Comparison of ENCODE assay signal across 8 cellular contexts in the genomic region with DNA sequence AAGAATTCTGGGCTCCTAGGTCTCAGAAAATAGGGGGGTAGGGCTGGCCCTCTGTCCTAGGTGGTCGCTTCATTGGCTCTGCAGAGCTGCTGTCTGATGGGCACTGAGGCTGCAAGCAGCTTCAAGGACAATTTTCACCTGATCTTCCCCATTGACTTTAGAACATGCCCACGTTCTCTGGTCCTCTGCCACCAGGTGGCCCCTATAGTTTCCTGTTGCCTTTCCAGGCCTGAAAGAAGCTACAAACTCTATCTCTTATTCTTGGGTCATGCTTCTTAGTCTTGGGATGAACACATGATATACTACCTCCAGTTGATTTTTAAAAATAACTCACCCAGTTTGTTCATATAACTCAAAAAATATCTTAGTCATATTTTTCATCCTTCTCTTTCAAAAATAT. TPM values are rescaled to one million over a fixed set of nuclear protein-coding genes. Genes with fewer than 3 reads are reported as not detected.
DNase-seq lines count a peak whose midpoint lies in the region; ATAC-seq, FAIRE-seq and TF ChIP-seq lines count a peak whose summit lies in the region.

No MANE protein-coding gene starts in this region.

- H2AFZ ChIP-seq in PC-9 (no peak overlapping the region), GM12878 (ENCODE audit: control insufficient read depth, low read depth, low read length) (no peak overlapping the region)

- ATAC-seq in CD8-positive, alpha-beta T cell, result peak; percentile 57
- ATAC-seq in GM12878 (peak; percentile 81), GM21381 (IDR thresholded peaks at IDR 0.05; ENCODE audit: unreplicated experiment) (no peak)

- in situ Hi-C loops in GM12878 (cut with MboI), result loop anchor here (10.0 kb wide), 1 partner anchor 329 kb away; no protein-coding TSS in a partner anchor

- no peak overlapping the region for H3K4me3 ChIP-seq in CD8-positive, alpha-beta T cell (ENCODE audit: low read depth, low read length)
- H3K4me3 ChIP-seq in PC-9, result no peak overlapping the region
- H3K4me3 ChIP-seq in GM12878, result no peak overlapping the region
- no peak overlapping the region for H3K4me3 ChIP-seq in mesendoderm (ENCODE audit: low read length)

- peak; percentile 59 for TF ChIP-seq RAD21 in GM12878 (IDR thresholded peaks at IDR 0.05; ENCODE audit: insufficient read depth, low read depth, low read length)

- WGBS in GM12878 (ENCODE audit: insufficient coverage, insufficient replicate concordance, low lambda C conversion rate, missing lambda C conversion rate), result 0% methylated on average over 2 of the region's 2 CpGs
- no CpG with 5 or more reads among the region's 2 CpGs for WGBS in mesendoderm (ENCODE audit: extremely low coverage, insufficient coverage, low lambda C conversion rate)

- H3K18ac ChIP-seq in mesendoderm (ENCODE audit: low read length), result no peak overlapping the region

- H2BK15ac ChIP-seq in mesendoderm (replicated peaks; ENCODE audit: low read depth), result no peak overlapping the region

- H3K27me3 ChIP-seq in CD8-positive, alpha-beta T cell (ENCODE audit: insufficient read depth, low read length), result no peaks in the 10 kb centered on the region
- no peaks in the 10 kb centered on the region for H3K27me3 ChIP-seq in PC-9 (ENCODE audit: insufficient read depth, low read depth)
- H3K27me3 ChIP-seq in GM12878 (replicated peaks in 1 of 2; ENCODE audit: control insufficient read depth in 2 of 2, insufficient read depth in 2 of 2, low read length in 1 of 2), result no peaks in the 10 kb centered on the region
- H3K27me3 ChIP-seq in mesendoderm (ENCODE audit: insufficient read depth, low read length, poor library complexity), result no peaks in the 10 kb centered on the region

- H3K27ac Mint-ChIP-seq in CD8-positive, alpha-beta T cell, result no peak overlapping the region

- H4K8ac ChIP-seq in mesendoderm (ENCODE audit: low read depth, low read length), result no peak overlapping the region

- H3F3A ChIP-seq in PC-9 (ENCODE audit: insufficient read depth, low read depth), result no peaks in the 10 kb centered on the region

- SMC1A ChIA-PET in GM12878 (lab: Charles Lee; ENCODE audit: uncharacterized antibody, unreplicated experiment), result interaction anchor here (0.6 to 1.5 kb wide), 3 partner anchors 310 to 326 kb away, joined by 3 read pairs; no protein-coding TSS in a partner anchor

- peak; percentile 86 for FAIRE-seq in GM12878 (lab: Jason Lieb, UNC)

- peaks cover 8% of the 10 kb centered on the region for H3K27me3 Mint-ChIP-seq in CD8-positive, alpha-beta T cell (ENCODE audit: low read depth)

- intact Hi-C loops in CD8-positive, alpha-beta T cell (cut with DNase I, micrococcal nuclease), result loop anchor here (2.0 to 5.0 kb wide), 3 partner anchors 61 to 851 kb away; a partner anchor contains a TSS
- intact Hi-C loops in PC-9 (cut with micrococcal nuclease; ENCODE audit: unreplicated experiment), result loop anchor here (5.0 kb wide), 1 partner anchor 326 kb away; no protein-coding TSS in a partner anchor
- intact Hi-C loops in GM12878 (cut with micrococcal nuclease; ENCODE audit: unreplicated experiment), result loop anchor here (2.0 to 10.0 kb wide), 2 partner anchors 329 to 849 kb away; no protein-coding TSS in a partner anchor

- CTCF ChIA-PET in CD8-positive, alpha-beta T cell (lab: Charles Lee), result interaction anchor here (0.8 to 1.7 kb wide), 10 partner anchors 8 to 326 kb away, joined by 3 to 10 read pairs (median 4); no protein-coding TSS in a partner anchor
- CTCF ChIA-PET in PC-9 (lab: Charles Lee) (interaction anchor here (1.0 kb wide), 1 partner anchor 326 kb away, joined by 4 read pairs; no protein-coding TSS in a partner anchor), GM12878 (lab: Yijun Ruan, JAX) (interaction anchor here (0.6 to 1.7 kb wide), 11 partner anchors 37 to 822 kb away, joined by 3 to 9 read pairs (median 3); no protein-coding TSS in a partner anchor)

- DNase-seq in CD8-positive, alpha-beta T cell, result peak in 6 of 7 experiments; percentile 3 to 44 (median 17)
- DNase-seq in H4 (ENCODE audit: low spot score) (peak; percentile 11), PC-9 (peak; percentile 18 to 47), GM12878 (ENCODE audit: low read depth, low spot score) (no peak), mesendoderm (peak; percentile 72), T1000 (lab: John Stamatoyannopoulos, UW) (no peak), NCI-H1092 (lab: John Stamatoyannopoulos, UW) (no peak)

- peaks cover 4% of the 10 kb centered on the region for H3K4me1 Mint-ChIP-seq in CD8-positive, alpha-beta T cell (ENCODE audit: low read depth)

- H3K9me3 ChIP-seq in CD8-positive, alpha-beta T cell (ENCODE audit: low read length), result no peaks in the 10 kb centered on the region
- H3K9me3 ChIP-seq in PC-9 (ENCODE audit: insufficient read depth, low read depth) (no peaks in the 10 kb centered on the region), GM12878 (replicated peaks; ENCODE audit: control insufficient read depth, insufficient read depth, low read length) (no peaks in the 10 kb centered on the region)

- no peaks in the 10 kb centered on the region for H3K36me3 ChIP-seq in CD8-positive, alpha-beta T cell (ENCODE audit: insufficient read depth, low read length)
- H3K36me3 ChIP-seq in PC-9 (ENCODE audit: low read depth), result no peaks in the 10 kb centered on the region
- H3K36me3 ChIP-seq in GM12878 (ENCODE audit: control insufficient read depth in 2 of 2, insufficient read depth in 2 of 2, low read length in 1 of 2), result no peaks in the 10 kb centered on the region
- H3K36me3 ChIP-seq in mesendoderm (ENCODE audit: control insufficient read depth, insufficient read depth, low read length), result no peaks in the 10 kb centered on the region

- no peak for TF ChIP-seq EP300 in GM12878 (IDR thresholded peaks at IDR 0.05; ENCODE audit: borderline replicate concordance in 1 of 2, control insufficient read depth in 1 of 2, low read depth in 2 of 2, low read length in 2 of 2)

- no peak overlapping the region for H3K4ac ChIP-seq in mesendoderm (ENCODE audit: low read depth, low read length)

- H4K20me1 ChIP-seq in PC-9 (ENCODE audit: insufficient read depth), result no peaks in the 10 kb centered on the region
- no peaks in the 10 kb centered on the region for H4K20me1 ChIP-seq in GM12878 (ENCODE audit: control insufficient read depth, insufficient read depth)

- no peaks in the 10 kb centered on the region for H3K36me3 Mint-ChIP-seq in CD8-positive, alpha-beta T cell

- RAD21 ChIA-PET in GM12878 (lab: Charles Lee; ENCODE audit: unreplicated experiment), result interaction anchor here (0.9 to 1.4 kb wide), 3 partner anchors 254 to 326 kb away, joined by 3 to 4 read pairs (median 3); no protein-coding TSS in a partner anchor

- no peaks in the 10 kb centered on the region for H3K79me1 ChIP-seq in mesendoderm (ENCODE audit: low read length)

- no peak overlapping the region for H3K4me2 ChIP-seq in PC-9
- no peak overlapping the region for H3K4me2 ChIP-seq in GM12878 (ENCODE audit: control insufficient read depth, insufficient read depth)
- H3K4me2 ChIP-seq in mesendoderm (ENCODE audit: low read length), result no peak overlapping the region

- no peak for TF ChIP-seq CTCF in CD8-positive, alpha-beta T cell (IDR thresholded peaks at IDR 0.05)
- TF ChIP-seq CTCF in PC-9 (conservative IDR thresholded peaks at IDR 0.05) (peak; percentile 72), GM12878 (IDR thresholded peaks at IDR 0.05 in 2 of 3, conservative IDR thresholded peaks at IDR 0.05 in 1 of 3; ENCODE audit: control insufficient read depth in 2 of 3, extremely low read depth in 1 of 3, insufficient read depth in 1 of 3, low read depth in 3 of 3, low read length in 3 of 3) (peak; percentile 49 to 59 (median 58); a peak in 5 of 6 replicates)

- H3K9ac ChIP-seq in GM12878 (ENCODE audit: control insufficient read depth, insufficient read depth, low read length) (no peak overlapping the region), mesendoderm (ENCODE audit: low read length) (no peak overlapping the region)

- no peak overlapping the region for H3K23ac ChIP-seq in mesendoderm (ENCODE audit: low read length)

- H3K9me3 Mint-ChIP-seq in CD8-positive, alpha-beta T cell, result no peaks in the 10 kb centered on the region

- H2BK120ac ChIP-seq in mesendoderm (ENCODE audit: low read depth, low read length), result no peak overlapping the region

- POLR2A ChIA-PET in CD8-positive, alpha-beta T cell (lab: Charles Lee), result no interaction called here
- POLR2A ChIA-PET in PC-9 (lab: Charles Lee; ENCODE audit: unreplicated experiment), result interaction anchor here (0.7 kb wide), 1 partner anchor 16 kb away, joined by 4 read pairs; no protein-coding TSS in a partner anchor
- POLR2A ChIA-PET in GM12878 (lab: Charles Lee), result no interaction called here

- no peak overlapping the region for H3K27ac ChIP-seq in CD8-positive, alpha-beta T cell (ENCODE audit: low read depth, low read length)
- H3K27ac ChIP-seq in PC-9 (no peak overlapping the region), GM12878 (ENCODE audit: control insufficient read depth, insufficient read depth) (no peak overlapping the region), mesendoderm (ENCODE audit: low read depth, low read length) (no peak overlapping the region)

- TF ChIP-seq POLR2A in GM12878 (IDR thresholded peaks at IDR 0.05; ENCODE audit: low read depth, low read length), result no peak

- BruUV-seq in PC-9 (replicated peaks; lab: Mats Ljungman, UMichigan) (no TSS peak), GM12878 (replicated peaks; lab: Mats Ljungman, UMichigan) (no TSS peak)

- no peaks in the 10 kb centered on the region for H3K4me1 ChIP-seq in CD8-positive, alpha-beta T cell (ENCODE audit: insufficient read depth, low read length)
- H3K4me1 ChIP-seq in PC-9 (replicated peaks; ENCODE audit: insufficient read depth), result no peaks in the 10 kb centered on the region
- H3K4me1 ChIP-seq in GM12878 (ENCODE audit: control insufficient read depth, insufficient read depth, low read length), result no peaks in the 10 kb centered on the region
- H3K4me1 ChIP-seq in mesendoderm (ENCODE audit: control insufficient read depth, low read depth, low read length), result no peaks in the 10 kb centered on the region

- no peak overlapping the region for H3K56ac ChIP-seq in mesendoderm (ENCODE audit: low read length)

- no peaks in the 10 kb centered on the region for H3K79me2 ChIP-seq in PC-9 (ENCODE audit: low read depth)
- H3K79me2 ChIP-seq in GM12878 (ENCODE audit: control insufficient read depth, insufficient read depth, low read length), result no peaks in the 10 kb centered on the region
- H3K79me2 ChIP-seq in mesendoderm (ENCODE audit: control insufficient read depth, insufficient read depth, low read length), result no peaks in the 10 kb centered on the region

- H3K4me3 Mint-ChIP-seq in CD8-positive, alpha-beta T cell, result no peak overlapping the region

- H3K9me2 ChIP-seq in PC-9 (ENCODE audit: insufficient read depth), result no peaks in the 10 kb centered on the region

- H4K5ac ChIP-seq in mesendoderm (ENCODE audit: low read length), result no peak overlapping the region

- H2AK5ac ChIP-seq in mesendoderm (ENCODE audit: low read length), result no peak overlapping the region

- no peak overlapping the region for H2BK5ac ChIP-seq in mesendoderm (ENCODE audit: low read length)

RNA-seq across cellular contexts. Expression of a gene that starts 26.3 kb away (rescaled TPM):
- not detected for total RNA-seq in CD8-positive, alpha-beta T cell
- total RNA-seq in H4 (2014; rRNA removed; shearing (Covaris generic)), result not detected in 2 replicates
- total RNA-seq in PC-9 (2021) (not detected in 2 replicates), GM12878 (2014; rRNA removed) (not detected in 2 replicates), GM12878 (2014; rRNA removed; fragmentation: Illumina TruSeq; extraction: Trizol) (not detected in 2 replicates), GM12878 (2021) (not detected in 2 replicates)
- not detected in 2 replicates for total RNA-seq in GM12878 (2013; cell fraction: nucleolus; rRNA removed)
- not detected for polyA plus RNA-seq in GM12878 (2011; ENCODE audit: low read depth)
- polyA plus RNA-seq in GM12878 (2011; rRNA removed) (not detected in 2 replicates), GM12878 (2014; fragmentation: Illumina TruSeq; extraction: Trizol) (not detected in 2 replicates), GM12878 (2014; fragmentation: Nextera tagmentation; extraction: Ambion mirVana) (not detected), GM12878 (2014; rRNA removed) (not detected in 2 replicates), GM12878 (2016; fragmentation: Nextera tagmentation; extraction: Ambion mirVana) (not detected)
- polyA plus RNA-seq in GM12878 (2011; cell fraction: cytosol; rRNA removed), result not detected in 2 replicates
- polyA plus RNA-seq in GM12878 (2011; cell fraction: nucleus; rRNA removed), result not detected in 2 replicates
- not detected in 2 replicates for polyA plus RNA-seq in GM12878 (2012)
- not detected in 2 replicates for polyA minus RNA-seq in GM12878 (2011; rRNA and poly(A)+ RNA removed)
- not detected in 2 replicates for polyA minus RNA-seq in GM12878 (2011; cell fraction: cytosol; rRNA and poly(A)+ RNA removed)
- not detected in 2 replicates for polyA minus RNA-seq in GM12878 (2011; cell fraction: nucleus; rRNA and poly(A)+ RNA removed)
- not detected for polyA plus RNA-seq in mesendoderm (2013, experiment 1 of 2)
- not detected for polyA plus RNA-seq in mesendoderm (2013, experiment 2 of 2)

Comparison
In these comparisons a context has a peak if more than half of its experiments do, and no peak if none do; other contexts are left out.
1. DNase-seq: peak in CD8-positive, alpha-beta T cell (6 of 7), H4 (single experiment), PC-9 (2 of 2) and mesendoderm (single experiment); none in GM12878 (single experiment), T1000 (single experiment) and NCI-H1092 (single experiment).